In the genomic region with DNA sequence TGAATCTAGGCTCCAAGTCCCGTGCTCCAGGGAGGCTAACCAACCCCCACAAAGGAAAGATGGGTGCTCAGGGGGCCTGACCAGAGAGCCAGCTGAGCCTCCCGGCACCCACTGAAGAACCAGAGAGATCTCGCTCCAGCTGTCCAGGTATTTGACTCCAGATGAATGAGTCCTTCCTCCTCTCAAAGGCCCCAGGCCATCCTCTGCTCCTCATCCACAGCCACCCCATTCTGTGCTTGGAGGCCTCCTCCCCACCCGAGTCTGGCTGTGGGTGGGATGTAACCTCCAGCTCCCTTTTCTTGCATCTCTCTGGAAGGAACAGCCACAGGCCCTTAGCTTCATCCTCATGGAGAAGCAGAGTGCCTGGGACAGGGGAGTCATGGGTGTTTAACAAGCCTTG, we compare ENCODE assay signal across 21 cellular contexts. TPM values are rescaled to one million over a fixed set of nuclear protein-coding genes. Genes with fewer than 3 reads are reported as not detected.
"Had no signal": no experiment of that assay in that cellular context is flagged by ENCODE, and none has a peak within 500 bp of the region (broad histone marks: within the 10 kb centered on the region; RNA-seq: fewer than 3 reads in every experiment).

No MANE protein-coding gene starts in this region.

- H3K9me3 Mint-ChIP-seq: activated naive CD8-positive, alpha-beta T cell treated with anti-CD3 and anti-CD28 coated beads, Interleukin-2, amount 50 U/mL, for 24 hours; effector memory CD8-positive, alpha-beta T cell had no signal

- H3K9ac ChIP-seq: neural progenitor cell had no signal

- H3K4me3 ChIP-seq: gastroesophageal sphincter, neural progenitor cell, SK-N-MC had no signal

- H3K4me3 Mint-ChIP-seq: activated CD4-positive, alpha-beta T cell treated with anti-CD3 and anti-CD28 coated beads, Interleukin-2, amount 10 ng/mL, durations not matched to agents 7 days and 5 days; activated CD8-positive, alpha-beta T cell treated with anti-CD3 and anti-CD28 coated beads, Interleukin-2, amount 10 ng/mL, durations not matched to agents 7 days and 5 days; activated naive CD8-positive, alpha-beta T cell treated with anti-CD3 and anti-CD28 coated beads, Interleukin-2, amount 50 U/mL, for 24 hours; activated T-helper 1 cell treated with anti-CD3 and anti-CD28 coated beads, Interleukin-12 subunit alpha, Interleukin-12 subunit beta, Interleukin-2, Interleukin-4 antibody, amounts not matched to agents 30 ng/mL and 10 ng/mL and 1 ng/mL, durations not matched to agents 14 hours and 24 hours and 36 hours; brain; effector memory CD8-positive, alpha-beta T cell; neural progenitor cell; stimulated activated memory B cell treated with anti-CD40 and anti-IgM and Interleukin-4, amounts not matched to agents 10 μg/mL and 1 μg/mL and 100 μg/mL, for 72 hours had no signal

- H3K36me3 ChIP-seq: neural progenitor cell, WERI-Rb-1 had no signal

- H3K27me3 ChIP-seq: gastroesophageal sphincter, neural progenitor cell had no signal

- H3K4me1 Mint-ChIP-seq: activated CD4-positive, alpha-beta T cell treated with anti-CD3 and anti-CD28 coated beads, Interleukin-2, amount 10 ng/mL, durations not matched to agents 7 days and 5 days; activated naive CD8-positive, alpha-beta T cell treated with anti-CD3 and anti-CD28 coated beads, Interleukin-2, amount 50 U/mL, for 24 hours; brain; naive thymus-derived CD4-positive, alpha-beta T cell; stimulated activated memory B cell treated with anti-CD40 and anti-IgM and Interleukin-4, amounts not matched to agents 10 μg/mL and 1 μg/mL and 100 μg/mL, for 72 hours had no signal

- H3K27me3 Mint-ChIP-seq: activated naive CD8-positive, alpha-beta T cell treated with anti-CD3 and anti-CD28 coated beads, Interleukin-2, amount 50 U/mL, for 24 hours; brain had no signal

- H3K9me3 ChIP-seq: gastroesophageal sphincter had no signal

- H3K27ac Mint-ChIP-seq: activated CD4-positive, alpha-beta T cell treated with anti-CD3 and anti-CD28 coated beads, Interleukin-2, amount 10 ng/mL, durations not matched to agents 7 days and 5 days; activated naive CD8-positive, alpha-beta T cell treated with anti-CD3 and anti-CD28 coated beads, Interleukin-2, amount 50 U/mL, for 24 hours; activated T-helper 1 cell treated with anti-CD3 and anti-CD28 coated beads, Interleukin-12 subunit alpha, Interleukin-12 subunit beta, Interleukin-2, Interleukin-4 antibody, amounts not matched to agents 30 ng/mL and 10 ng/mL and 1 ng/mL, durations not matched to agents 14 hours and 24 hours and 36 hours; naive thymus-derived CD4-positive, alpha-beta T cell; neural progenitor cell; stimulated activated memory B cell treated with anti-CD40 and anti-IgM and Interleukin-4, amounts not matched to agents 10 μg/mL and 1 μg/mL and 100 μg/mL, for 72 hours had no signal

- DNase-seq: activated CD4-positive, alpha-beta T cell treated with anti-CD3 and anti-CD28 coated beads, Interleukin-2, amount 10 ng/mL, durations not matched to agents 7 days and 5 days; activated CD4-positive, CD25-positive, alpha-beta regulatory T cell treated with anti-CD3 and anti-CD28 coated beads, Interleukin-2, amount 50 U/mL, for 72 hours; activated CD8-positive, alpha-beta T cell treated with anti-CD3 and anti-CD28 coated beads, Interleukin-2, amount 10 ng/mL, durations not matched to agents 7 days and 5 days; activated gamma-delta T cell; activated naive CD4-positive, alpha-beta T cell treated with anti-CD3 and anti-CD28 coated beads, Interleukin-2, amount 50 U/mL, for 16 hours; activated naive CD8-positive, alpha-beta T cell treated with anti-CD3 and anti-CD28 coated beads, Interleukin-2, amount 50 U/mL, for 24 hours; anterior cingulate cortex; caudate nucleus; dermis blood vessel endothelial cell; effector memory CD8-positive, alpha-beta T cell; naive thymus-derived CD4-positive, alpha-beta T cell; retina; stimulated activated CD4-positive, alpha-beta T cell treated with anti-CD3 and anti-CD28 coated beads, Interleukin-1b, Interleukin-23, amount 100 ng/mL, for 48 hours; SW 1271; WERI-Rb-1 had no signal

- H3K36me3 Mint-ChIP-seq: stimulated activated memory B cell treated with anti-CD40 and anti-IgM and Interleukin-4, amounts not matched to agents 10 μg/mL and 1 μg/mL and 100 μg/mL, for 72 hours had no signal

- ATAC-seq: activated CD8-positive, alpha-beta T cell treated with anti-CD3 and anti-CD28 coated beads, Interleukin-2, amount 10 ng/mL, durations not matched to agents 7 days and 5 days; activated naive CD8-positive, alpha-beta T cell treated with anti-CD3 and anti-CD28 coated beads, Interleukin-2, amount 50 U/mL, for 24 hours; effector memory CD8-positive, alpha-beta T cell; gastroesophageal sphincter; naive thymus-derived CD4-positive, alpha-beta T cell; stimulated activated memory B cell treated with anti-CD40 and anti-IgM and Interleukin-4, amounts not matched to agents 10 μg/mL and 1 μg/mL and 100 μg/mL, for 72 hours had no signal

- H3K4me1 ChIP-seq: neural progenitor cell had no signal

- H3K27ac ChIP-seq: gastroesophageal sphincter, neural progenitor cell, SK-N-MC, WERI-Rb-1 had no signal

RNA-seq across cellular contexts. Expression of a gene that starts 44.6 kb away (rescaled TPM):
- total RNA-seq: activated CD8-positive, alpha-beta T cell treated with anti-CD3 and anti-CD28 coated beads, Interleukin-2, amount 10 ng/mL, durations not matched to agents 7 days and 5 days had no signal
- polyA plus RNA-seq: naive thymus-derived CD4-positive, alpha-beta T cell had no signal
